ENCODE assay signal across 9 cellular contexts in genomic region chr3:120908803-120909601, GRCh38. TPM values are rescaled to one million over a fixed set of nuclear protein-coding genes. Genes with fewer than 3 reads are reported as not detected.
DNase-seq lines count a peak whose midpoint lies in the region; ATAC-seq, FAIRE-seq and TF ChIP-seq lines count a peak whose summit lies in the region.
"Had no signal": no experiment of that assay in that cellular context is flagged by ENCODE, and none has a peak within 500 bp of the region (broad histone marks: within the 10 kb centered on the region; RNA-seq: fewer than 3 reads in every experiment).

No MANE protein-coding gene starts in this region.

- peaks cover 52% of the 10 kb centered on the region for H3K27me3 Mint-ChIP-seq in activated T-cell treated with anti-CD3 and anti-CD28 coated beads, Interleukin-2, amount 50 U/mL, for 4 hours (ENCODE audit: low read depth)

- DNase-seq in activated T-cell treated with anti-CD3 and anti-CD28 coated beads, Interleukin-2, amount 50 U/mL, for 4 hours, result no peak
- DNase-seq in activated T-cell treated with anti-CD3 and anti-CD28 coated beads, Interleukin-2, amount 50 U/mL, for 1 hour, result no peak
- DNase-seq in WERI-Rb-1, result peak; percentile 70
- no peak for DNase-seq in GM13977 (ENCODE audit: low spot score)
- DNase-seq in activated gamma-delta T cell (lab: John Stamatoyannopoulos, UW), result no peak
- DNase-seq in COLO668 (lab: John Stamatoyannopoulos, UW; ENCODE audit: unreplicated experiment), result no peak

- peak overlapping the region; percentile 64 for H3K4me3 Mint-ChIP-seq in activated T-cell treated with anti-CD3 and anti-CD28 coated beads, Interleukin-2, amount 50 U/mL, for 4 hours

- H3K9me3 ChIP-seq in WERI-Rb-1 (ENCODE audit: severe bottlenecking), result no peaks in the 10 kb centered on the region
- H3K9me3 ChIP-seq in thymus (ENCODE audit: control insufficient read depth), result no peaks in the 10 kb centered on the region

- under 1% methylated on average over 26 of the region's 26 CpGs for WGBS in thymus

- no peaks in the 10 kb centered on the region for H3K36me3 Mint-ChIP-seq in activated T-cell treated with anti-CD3 and anti-CD28 coated beads, Interleukin-2, amount 50 U/mL, for 4 hours (ENCODE audit: insufficient read depth)

- H3K36me3 ChIP-seq in WERI-Rb-1 (no peaks in the 10 kb centered on the region), thymus (ENCODE audit: control insufficient read depth, insufficient read depth) (no peaks in the 10 kb centered on the region)

- in situ Hi-C loops in GM13977 (cut with MboI; ENCODE audit: low pct_unique_long_range_greater_than_20kb, low sequenced_read_pairs, unreplicated experiment), result no loop called here

- H3K9me3 Mint-ChIP-seq in activated T-cell treated with anti-CD3 and anti-CD28 coated beads, Interleukin-2, amount 50 U/mL, for 4 hours, result no peaks in the 10 kb centered on the region

- no peak for ATAC-seq in activated T-cell treated with anti-CD3 and anti-CD28 coated beads, Interleukin-2, amount 50 U/mL, for 4 hours

- peaks cover 19% of the 10 kb centered on the region for H3K4me1 Mint-ChIP-seq in activated T-cell treated with anti-CD3 and anti-CD28 coated beads, Interleukin-2, amount 50 U/mL, for 4 hours (ENCODE audit: low read depth)

- H3K4me1 ChIP-seq in thymus (ENCODE audit: control insufficient read depth, insufficient read depth, low read length), result peaks cover 9% of the 10 kb centered on the region

- FAIRE-seq in islet of Langerhans (lab: Jason Lieb, UNC), result peak; percentile 41

- H3K27me3 ChIP-seq in WERI-Rb-1 (ENCODE audit: insufficient read depth, low read depth, severe bottlenecking), result no peaks in the 10 kb centered on the region
- peaks cover 19% of the 10 kb centered on the region for H3K27me3 ChIP-seq in thymus (ENCODE audit: control insufficient read depth, insufficient read depth)

- H3K4me3 ChIP-seq in WERI-Rb-1 (ENCODE audit: low read depth, low read length) (peak overlapping the region; percentile 70), thymus (ENCODE audit: low read length) (peak overlapping the region; percentile 38)

- peak overlapping the region; percentile 76 for H3K27ac ChIP-seq in WERI-Rb-1
- H3K27ac ChIP-seq in thymus (ENCODE audit: low read depth), result no peak overlapping the region

- TF ChIP-seq CTCF in WERI-Rb-1 (IDR thresholded peaks at IDR 0.05; ENCODE audit: low read depth, low read length) (no peak), GM13977 (IDR thresholded peaks at IDR 0.05; ENCODE audit: extremely low read depth, insufficient read depth, missing control alignments) (no peak)

RNA-seq across cellular contexts. Expression of gene STXBP5L, which starts 1.0 kb away (rescaled TPM):
- not detected for total RNA-seq in activated T-cell treated with anti-CD3 and anti-CD28 coated beads, Interleukin-2, amount 50 U/mL, for 4 hours
- polyA plus RNA-seq in thymus, result 0.02 TPM
- total RNA-seq: glomerular endothelial cell had no signal
